ENCODE assay signal across 18 cellular contexts in genomic region chr6:158548418-158549161, GRCh38. TPM values are rescaled to one million over a fixed set of nuclear protein-coding genes. Genes with fewer than 3 reads are reported as not detected.
DNase-seq lines count a peak whose midpoint lies in the region; ATAC-seq and TF ChIP-seq lines count a peak whose summit lies in the region.
"Had no signal": no experiment of that assay in that cellular context is flagged by ENCODE, and none has a peak within 500 bp of the region (broad histone marks: within the 10 kb centered on the region; RNA-seq: fewer than 3 reads in every experiment).

No MANE protein-coding gene starts in this region.

- no peak overlapping the region for H3K27ac Mint-ChIP-seq in activated CD8-positive, alpha-beta memory T cell treated with anti-CD3 and anti-CD28 coated beads, Interleukin-2, amount 10 ng/mL, durations not matched to agents 7 days and 5 days
- H3K27ac Mint-ChIP-seq: activated naive CD8-positive, alpha-beta T cell treated with anti-CD3 and anti-CD28 coated beads for 36 hours; stimulated activated memory B cell treated with anti-CD40 and anti-IgM and Interleukin-4, amounts not matched to agents 10 μg/mL and 1 μg/mL and 100 μg/mL, for 72 hours had no signal

- H3K4me1 Mint-ChIP-seq in activated CD8-positive, alpha-beta memory T cell treated with anti-CD3 and anti-CD28 coated beads, Interleukin-2, amount 10 ng/mL, durations not matched to agents 7 days and 5 days: peaks cover 3% of the 10 kb centered on the region
- H3K4me1 Mint-ChIP-seq: activated naive CD8-positive, alpha-beta T cell treated with anti-CD3 and anti-CD28 coated beads for 36 hours; stimulated activated memory B cell treated with anti-CD40 and anti-IgM and Interleukin-4, amounts not matched to agents 10 μg/mL and 1 μg/mL and 100 μg/mL, for 72 hours had no signal

- H3K4me3 ChIP-seq in coronary artery (no peak overlapping the region), tibial artery (no peak overlapping the region)
- H3K4me3 ChIP-seq: cardiac muscle cell, heart left ventricle, upper lobe of left lung had no signal

- no peaks in the 10 kb centered on the region for H3K9me3 ChIP-seq in tibial artery
- H3K9me3 ChIP-seq: heart left ventricle, upper lobe of left lung had no signal

- H3K27ac ChIP-seq in coronary artery: no peak overlapping the region
- H3K27ac ChIP-seq in tibial artery: no peak overlapping the region
- H3K27ac ChIP-seq: cardiac muscle cell, heart left ventricle, upper lobe of left lung had no signal

- DNase-seq in activated CD8-positive, alpha-beta memory T cell treated with anti-CD3 and anti-CD28 coated beads, Interleukin-2, amount 50 U/mL, for 48 hours: peak; percentile 22
- DNase-seq in activated CD8-positive, alpha-beta memory T cell treated with anti-CD3 and anti-CD28 coated beads, Interleukin-2, amount 10 ng/mL, durations not matched to agents 7 days and 5 days: no peak
- DNase-seq in NCI-H345 (lab: John Stamatoyannopoulos, UW) (peak; percentile 96), coronary artery (ENCODE audit: low spot score) (peak; percentile 16), tibial artery (no peak), DMS79 treated with DMSO at 0.1 percent for 48 hours (lab: John Stamatoyannopoulos, UW) (no peak)
- DNase-seq: activated CD4-positive, alpha-beta T cell treated with anti-CD3 and anti-CD28 coated beads for 48 hours; activated naive CD8-positive, alpha-beta T cell treated with anti-CD3 and anti-CD28 coated beads for 36 hours; CD4-positive, CD25-positive, alpha-beta regulatory T cell; IMR-90; small intestine had no signal

- ATAC-seq in activated CD8-positive, alpha-beta memory T cell treated with anti-CD3 and anti-CD28 coated beads, Interleukin-2, amount 10 ng/mL, durations not matched to agents 7 days and 5 days: no peak
- ATAC-seq in GM18498 (IDR thresholded peaks at IDR 0.05; ENCODE audit: unreplicated experiment) (no peak), HG02981 (IDR thresholded peaks at IDR 0.05; ENCODE audit: unreplicated experiment) (no peak)
- ATAC-seq: heart left ventricle; Right ventricle myocardium inferior; stimulated activated memory B cell treated with anti-CD40 and anti-IgM and Interleukin-4, amounts not matched to agents 10 μg/mL and 1 μg/mL and 100 μg/mL, for 72 hours had no signal

- no peaks in the 10 kb centered on the region for H3K4me1 ChIP-seq in tibial artery
- H3K4me1 ChIP-seq: heart left ventricle, upper lobe of left lung had no signal

- H3K36me3 Mint-ChIP-seq in activated CD8-positive, alpha-beta memory T cell treated with anti-CD3 and anti-CD28 coated beads, Interleukin-2, amount 10 ng/mL, durations not matched to agents 7 days and 5 days: no peaks in the 10 kb centered on the region
- H3K36me3 Mint-ChIP-seq: activated naive CD8-positive, alpha-beta T cell treated with anti-CD3 and anti-CD28 coated beads for 36 hours; CD4-positive, CD25-positive, alpha-beta regulatory T cell; stimulated activated memory B cell treated with anti-CD40 and anti-IgM and Interleukin-4, amounts not matched to agents 10 μg/mL and 1 μg/mL and 100 μg/mL, for 72 hours had no signal

- no peaks in the 10 kb centered on the region for H3K9me3 Mint-ChIP-seq in activated CD8-positive, alpha-beta memory T cell treated with anti-CD3 and anti-CD28 coated beads, Interleukin-2, amount 10 ng/mL, durations not matched to agents 7 days and 5 days (ENCODE audit: low read depth)
- H3K9me3 Mint-ChIP-seq: activated naive CD8-positive, alpha-beta T cell treated with anti-CD3 and anti-CD28 coated beads for 36 hours; stimulated activated memory B cell treated with anti-CD40 and anti-IgM and Interleukin-4, amounts not matched to agents 10 μg/mL and 1 μg/mL and 100 μg/mL, for 72 hours had no signal

- intact Hi-C loops in tibial artery (cut with DNase I; ENCODE audit: low total_unique reads): no loop called here

- H3K27me3 ChIP-seq in tibial artery: no peaks in the 10 kb centered on the region
- H3K27me3 ChIP-seq: cardiac muscle cell, heart left ventricle, upper lobe of left lung had no signal

- H3K36me3 ChIP-seq in tibial artery: no peaks in the 10 kb centered on the region
- H3K36me3 ChIP-seq: cardiac muscle cell, heart left ventricle, upper lobe of left lung had no signal

- no peak overlapping the region for H3K4me3 Mint-ChIP-seq in activated CD8-positive, alpha-beta memory T cell treated with anti-CD3 and anti-CD28 coated beads, Interleukin-2, amount 10 ng/mL, durations not matched to agents 7 days and 5 days
- H3K4me3 Mint-ChIP-seq: activated naive CD8-positive, alpha-beta T cell treated with anti-CD3 and anti-CD28 coated beads for 36 hours; CD4-positive, CD25-positive, alpha-beta regulatory T cell; stimulated activated memory B cell treated with anti-CD40 and anti-IgM and Interleukin-4, amounts not matched to agents 10 μg/mL and 1 μg/mL and 100 μg/mL, for 72 hours had no signal

- CTCF ChIA-PET in activated CD8-positive, alpha-beta memory T cell treated with anti-CD3 and anti-CD28 coated beads, Interleukin-2, amount 10 ng/mL, durations not matched to agents 7 days and 5 days (lab: Charles Lee): interaction anchor here (1.6 kb wide), 1 partner anchor 327 kb away, joined by 4 read pairs; no protein-coding TSS in a partner anchor

- TF ChIP-seq CTCF in coronary artery (IDR thresholded peaks at IDR 0.05): no peak
- no peak for TF ChIP-seq CTCF in tibial artery (IDR thresholded peaks at IDR 0.05)

- peaks cover 23% of the 10 kb centered on the region for H3K27me3 Mint-ChIP-seq in activated CD8-positive, alpha-beta memory T cell treated with anti-CD3 and anti-CD28 coated beads, Interleukin-2, amount 10 ng/mL, durations not matched to agents 7 days and 5 days
- H3K27me3 Mint-ChIP-seq: activated naive CD8-positive, alpha-beta T cell treated with anti-CD3 and anti-CD28 coated beads for 36 hours had no signal

RNA-seq across cellular contexts. Expression of gene TMEM181, which starts 11.3 kb away (rescaled TPM):
- 10 to 100 TPM; 14.0 to 17.4 TPM for total RNA-seq in activated CD8-positive, alpha-beta memory T cell treated with anti-CD3 and anti-CD28 coated beads, Interleukin-2, amount 10 ng/mL, durations not matched to agents 7 days and 5 days

Comparison
In these comparisons a context has a peak if more than half of its experiments do, and no peak if none do; other contexts are left out.
1. DNase-seq: peak in activated CD8-positive, alpha-beta memory T cell treated with anti-CD3 and anti-CD28 coated beads, Interleukin-2, amount 50 U/mL, for 48 hours (single experiment), NCI-H345 (single experiment) and coronary artery (single experiment); none in activated CD8-positive, alpha-beta memory T cell treated with anti-CD3 and anti-CD28 coated beads, Interleukin-2, amount 10 ng/mL, durations not matched to agents 7 days and 5 days (single experiment), tibial artery (0 of 2) and DMS79 treated with DMSO at 0.1 percent for 48 hours (single experiment).